ENCODE assay signal across 28 cellular contexts in the genomic region with DNA sequence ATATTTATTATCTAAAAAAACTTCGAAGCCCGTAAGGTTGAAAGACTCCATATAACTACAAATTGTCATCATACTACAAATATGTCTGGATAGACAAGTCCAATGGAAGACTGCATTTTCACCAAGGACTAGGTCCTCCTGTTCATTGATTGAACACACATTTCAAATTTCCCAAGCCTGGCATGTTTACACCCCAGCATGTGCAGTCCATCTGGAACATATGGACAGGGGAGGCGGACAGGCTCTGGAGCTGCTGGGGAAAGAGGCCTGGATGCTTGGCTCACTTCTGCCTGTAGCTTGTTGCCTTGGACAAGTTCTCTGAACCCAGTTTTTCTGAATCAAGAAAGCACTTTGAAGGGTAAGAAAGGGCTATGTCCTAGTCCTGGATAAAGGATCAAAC.
DNase-seq lines count a peak whose midpoint lies in the region; TF ChIP-seq lines count a peak whose summit lies in the region.
"Had no signal": no experiment of that assay in that cellular context is flagged by ENCODE, and none has a peak within 500 bp of the region (broad histone marks: within the 10 kb centered on the region; RNA-seq: fewer than 3 reads in every experiment).

No MANE protein-coding gene starts in this region.

- DNase-seq in NCI-H524 (lab: John Stamatoyannopoulos, UW) (peak; percentile 19 to 77), NCI-H524 treated with DMSO at 0.1 percent for 48 hours (lab: John Stamatoyannopoulos, UW) (no peak), PC-9 (no peak), fibroblast of the aortic adventitia (ENCODE audit: low read depth) (peak; percentile 21), smooth muscle cell (lab: John Stamatoyannopoulos, UW; ENCODE audit: unreplicated experiment) (no peak), HCEC 1CT (no peak), DMS79 (lab: John Stamatoyannopoulos, UW) (no peak), OCI-M1 (lab: John Stamatoyannopoulos, UW) (no peak)
- DNase-seq: 8988T; activated CD4-positive, alpha-beta T cell treated with anti-CD3 and anti-CD28 coated beads, Interleukin-2, amount 10 ng/mL, durations not matched to agents 24 days and 14 days; activated gamma-delta T cell; activated naive CD8-positive, alpha-beta T cell treated with anti-CD3 and anti-CD28 coated beads, Interleukin-2, amount 50 U/mL, for 24 hours; activated T-cell treated with anti-CD3 and anti-CD28 coated beads, Interleukin-2, amount 50 U/mL, for 24 hours; CD4-positive, alpha-beta T cell; cerebellar nuclear complex; gastrocnemius medialis; left colon; NCI-H1092; NCI-H187 treated with DMSO at 0.1 percent for 48 hours; NCI-H345; NK-92 treated with Interleukin-12 subunit alpha and Interleukin-12 subunit beta, amount 100 ng/mL, for 24 hours; nucleus accumbens; SIG-M5; stimulated activated naive CD4-positive, alpha-beta T cell treated with Interleukin-2 at 50 U/mL for 16 hours had no signal

- H3K4me3 ChIP-seq in PC-9 (no peak overlapping the region), fibroblast of the aortic adventitia (ENCODE audit: low read depth, low read length) (no peak overlapping the region), smooth muscle cell (no peak overlapping the region)
- H3K4me3 ChIP-seq: dorsolateral prefrontal cortex, gastrocnemius medialis, GM23338, hepatocyte, thoracic aorta had no signal

- H3K9ac ChIP-seq in smooth muscle cell (ENCODE audit: low read depth) = no peak overlapping the region

- H3K4me2 ChIP-seq in PC-9 (peak overlapping the region; percentile 32; the same call in 1 of the 2 replicates), smooth muscle cell (no peak overlapping the region)
- H3K4me2 ChIP-seq: GM23338, hepatocyte had no signal

- H3K4me1 ChIP-seq in PC-9 (replicated peaks; ENCODE audit: insufficient read depth) (peaks cover 51% of the 10 kb centered on the region), smooth muscle cell (ENCODE audit: low read depth) (peaks cover 21% of the 10 kb centered on the region)

- WGBS in smooth muscle cell (ENCODE audit: low lambda C conversion rate) = 78% methylated on average over 3 of the region's 3 CpGs

- H3K36me3 ChIP-seq in PC-9 (ENCODE audit: low read depth) (no peaks in the 10 kb centered on the region), smooth muscle cell (ENCODE audit: low read depth) (no peaks in the 10 kb centered on the region)
- H3K36me3 ChIP-seq: gastrocnemius medialis, thoracic aorta had no signal

- POLR2A ChIA-PET in PC-9 (lab: Charles Lee; ENCODE audit: unreplicated experiment) = interaction anchor here (0.5 kb wide), 1 partner anchor 277 kb away, joined by 6 read pairs; no protein-coding TSS in a partner anchor

- no TSS peak for BruUV-seq in PC-9 (replicated peaks; lab: Mats Ljungman, UMichigan)

- no peaks in the 10 kb centered on the region for H3K9me2 ChIP-seq in PC-9 (ENCODE audit: insufficient read depth)

- TF ChIP-seq CTCF in PC-9 (conservative IDR thresholded peaks at IDR 0.05) (no peak), fibroblast of the aortic adventitia (IDR thresholded peaks at IDR 0.05; ENCODE audit: insufficient read depth, low read length) (no peak), smooth muscle cell (IDR thresholded peaks at IDR 0.05; ENCODE audit: borderline replicate concordance, insufficient read depth, poor library complexity, severe bottlenecking) (no peak)

- H4K20me1 ChIP-seq in PC-9 (ENCODE audit: insufficient read depth) = no peaks in the 10 kb centered on the region
- H4K20me1 ChIP-seq in smooth muscle cell (ENCODE audit: low read depth) = no peaks in the 10 kb centered on the region

- H2AFZ ChIP-seq in PC-9 (no peak overlapping the region), smooth muscle cell (ENCODE audit: low read depth) (peak overlapping the region; percentile 63)
- H2AFZ ChIP-seq: GM23338, hepatocyte had no signal

- H3K27me3 ChIP-seq in PC-9 (ENCODE audit: insufficient read depth, low read depth) (no peaks in the 10 kb centered on the region), smooth muscle cell (ENCODE audit: low read depth) (no peaks in the 10 kb centered on the region)
- H3K27me3 ChIP-seq: dorsolateral prefrontal cortex, gastrocnemius medialis, hepatocyte had no signal

- peak overlapping the region; percentile 28; the same call in 1 of the 2 replicates for H3K27ac ChIP-seq in PC-9
- H3K27ac ChIP-seq in smooth muscle cell (ENCODE audit: low read depth) = no peak overlapping the region
- H3K27ac ChIP-seq: hepatocyte, thoracic aorta had no signal

- intact Hi-C loops in PC-9 (cut with micrococcal nuclease; ENCODE audit: unreplicated experiment) = no loop called here

- H3K9me3 ChIP-seq in PC-9 (ENCODE audit: insufficient read depth, low read depth) = no peaks in the 10 kb centered on the region
- no peaks in the 10 kb centered on the region for H3K9me3 ChIP-seq in smooth muscle cell (replicated peaks; ENCODE audit: low read depth)
- H3K9me3 ChIP-seq: gastrocnemius medialis, thoracic aorta had no signal

- H3F3A ChIP-seq in PC-9 (ENCODE audit: insufficient read depth, low read depth) (peaks cover 18% of the 10 kb centered on the region), smooth muscle cell (ENCODE audit: low read depth) (peaks cover 13% of the 10 kb centered on the region)

- H3K79me2 ChIP-seq in PC-9 (ENCODE audit: low read depth) (no peaks in the 10 kb centered on the region), smooth muscle cell (ENCODE audit: low read depth) (no peaks in the 10 kb centered on the region)
- H3K79me2 ChIP-seq: hepatocyte had no signal

- CTCF ChIA-PET in PC-9 (lab: Charles Lee) = no interaction called here

Comparison
In these comparisons a context has a peak if more than half of its experiments do, and no peak if none do; other contexts are left out.
1. DNase-seq: peak in NCI-H524 (2 of 2) and fibroblast of the aortic adventitia (single experiment); none in NCI-H524 treated with DMSO at 0.1 percent for 48 hours (single experiment), PC-9 (0 of 2), smooth muscle cell (single experiment), HCEC 1CT (single experiment), DMS79 (single experiment) and OCI-M1 (single experiment).